Comparison of ENCODE assay signal across 8 cellular contexts in genomic region chr1:1892079-1892762, GRCh38. TPM values are rescaled to one million over a fixed set of nuclear protein-coding genes. Genes with fewer than 3 reads are reported as not detected.
DNase-seq lines count a peak whose midpoint lies in the region; ATAC-seq, FAIRE-seq and TF ChIP-seq lines count a peak whose summit lies in the region.

No MANE protein-coding gene starts in this region.

- WGBS in right cardiac atrium = 59% methylated on average over 21 of the region's 21 CpGs

- TF ChIP-seq POLR2A in GM12892 (IDR thresholded peaks at IDR 0.05; ENCODE audit: low read depth, low read length) = no peak

- ATAC-seq in right cardiac atrium = no peak
- ATAC-seq in stimulated activated effector memory CD8-positive, alpha-beta T cell treated with anti-CD3 and anti-CD28 coated beads, Interleukin-12 subunit alpha, Interleukin-12 subunit beta, amount 100 ng/mL, for 72 hours = no peak
- no peak for ATAC-seq in GM19023 (IDR thresholded peaks at IDR 0.05; ENCODE audit: unreplicated experiment)

- FAIRE-seq in GM12892 (lab: Jason Lieb, UNC) = no peak

- H3K36me3 Mint-ChIP-seq in activated T-helper 1 cell treated with anti-CD3 and anti-CD28 coated beads, Interleukin-12 subunit alpha, Interleukin-12 subunit beta, Interleukin-2, Interleukin-4 antibody, amounts not matched to agents 30 ng/mL and 10 ng/mL and 1 ng/mL, durations not matched to agents 14 hours and 24 hours and 36 hours (ENCODE audit: low read depth) = peaks cover 12% of the 10 kb centered on the region
- H3K36me3 Mint-ChIP-seq in stimulated activated effector memory CD8-positive, alpha-beta T cell treated with anti-CD3 and anti-CD28 coated beads, Interleukin-12 subunit alpha, Interleukin-12 subunit beta, amount 100 ng/mL, for 72 hours = peaks cover 35% of the 10 kb centered on the region

- peak overlapping the region; percentile 88 for H3K27ac Mint-ChIP-seq in activated T-helper 1 cell treated with anti-CD3 and anti-CD28 coated beads, Interleukin-12 subunit alpha, Interleukin-12 subunit beta, Interleukin-2, Interleukin-4 antibody, amounts not matched to agents 30 ng/mL and 10 ng/mL and 1 ng/mL, durations not matched to agents 14 hours and 24 hours and 36 hours
- H3K27ac Mint-ChIP-seq in stimulated activated effector memory CD8-positive, alpha-beta T cell treated with anti-CD3 and anti-CD28 coated beads, Interleukin-12 subunit alpha, Interleukin-12 subunit beta, amount 100 ng/mL, for 72 hours = peak overlapping the region; percentile 94

- intact Hi-C loops in activated T-helper 1 cell treated with anti-CD3 and anti-CD28 coated beads, Interleukin-12 subunit alpha, Interleukin-12 subunit beta, Interleukin-2, Interleukin-4 antibody, amounts not matched to agents 30 ng/mL and 10 ng/mL and 1 ng/mL, durations not matched to agents 14 hours and 24 hours and 36 hours (cut with micrococcal nuclease) = no loop called here
- intact Hi-C loops in right cardiac atrium (cut with DNase I) = loop anchor here in 1 of 4 donors (10.0 kb wide), 1 partner anchor 107 kb away; no protein-coding TSS in a partner anchor

- peak overlapping the region; percentile 88 for H3K27ac ChIP-seq in right cardiac atrium (ENCODE audit: low read length)

- no peaks in the 10 kb centered on the region for H3K27me3 ChIP-seq in right cardiac atrium (ENCODE audit: control insufficient read depth, insufficient read depth)

- H3K9me3 Mint-ChIP-seq in activated T-helper 1 cell treated with anti-CD3 and anti-CD28 coated beads, Interleukin-12 subunit alpha, Interleukin-12 subunit beta, Interleukin-2, Interleukin-4 antibody, amounts not matched to agents 30 ng/mL and 10 ng/mL and 1 ng/mL, durations not matched to agents 14 hours and 24 hours and 36 hours = no peaks in the 10 kb centered on the region
- no peaks in the 10 kb centered on the region for H3K9me3 Mint-ChIP-seq in stimulated activated effector memory CD8-positive, alpha-beta T cell treated with anti-CD3 and anti-CD28 coated beads, Interleukin-12 subunit alpha, Interleukin-12 subunit beta, amount 100 ng/mL, for 72 hours

- peaks cover 3% of the 10 kb centered on the region for H3K27me3 Mint-ChIP-seq in activated T-helper 1 cell treated with anti-CD3 and anti-CD28 coated beads, Interleukin-12 subunit alpha, Interleukin-12 subunit beta, Interleukin-2, Interleukin-4 antibody, amounts not matched to agents 30 ng/mL and 10 ng/mL and 1 ng/mL, durations not matched to agents 14 hours and 24 hours and 36 hours (ENCODE audit: insufficient read depth)

- DNase-seq in HPDE6-E6E7 (ENCODE audit: extremely low spot score) = peak; percentile 35
- DNase-seq in activated T-helper 1 cell treated with anti-CD3 and anti-CD28 coated beads, Interleukin-12 subunit alpha, Interleukin-12 subunit beta, Interleukin-2, Interleukin-4 antibody, amounts not matched to agents 30 ng/mL and 10 ng/mL and 1 ng/mL, durations not matched to agents 14 hours and 24 hours and 36 hours (ENCODE audit: low spot score) = no peak
- DNase-seq in right cardiac atrium = peak in 1 of 3 donors; percentile 50
- no peak for DNase-seq in stimulated activated effector memory CD8-positive, alpha-beta T cell treated with anti-CD3 and anti-CD28 coated beads, Interleukin-12 subunit alpha, Interleukin-12 subunit beta, amount 100 ng/mL, for 72 hours (ENCODE audit: low spot score in 2 of 2)
- DNase-seq in GM12892 (ENCODE audit: insufficient read length) = no peak
- no peak for DNase-seq in activated gamma-delta T cell treated with Interleukin-2 at 50 U/mL for 16 hours
- no peak for DNase-seq in RKO (ENCODE audit: low spot score)

- H3K4me3 Mint-ChIP-seq in activated T-helper 1 cell treated with anti-CD3 and anti-CD28 coated beads, Interleukin-12 subunit alpha, Interleukin-12 subunit beta, Interleukin-2, Interleukin-4 antibody, amounts not matched to agents 30 ng/mL and 10 ng/mL and 1 ng/mL, durations not matched to agents 14 hours and 24 hours and 36 hours = peak overlapping the region; percentile 85
- H3K4me3 Mint-ChIP-seq in stimulated activated effector memory CD8-positive, alpha-beta T cell treated with anti-CD3 and anti-CD28 coated beads, Interleukin-12 subunit alpha, Interleukin-12 subunit beta, amount 100 ng/mL, for 72 hours = peak overlapping the region; percentile 84

- peak overlapping the region; percentile 99 for H3K4me3 ChIP-seq in right cardiac atrium (ENCODE audit: low read length)

- no peaks in the 10 kb centered on the region for H3K9me3 ChIP-seq in right cardiac atrium (ENCODE audit: control insufficient read depth, low read length)

- H3K4me1 ChIP-seq in right cardiac atrium (ENCODE audit: control insufficient read depth, insufficient read depth, low read length) = peaks cover 22% of the 10 kb centered on the region

- peaks cover 42% of the 10 kb centered on the region for H3K4me1 Mint-ChIP-seq in activated T-helper 1 cell treated with anti-CD3 and anti-CD28 coated beads, Interleukin-12 subunit alpha, Interleukin-12 subunit beta, Interleukin-2, Interleukin-4 antibody, amounts not matched to agents 30 ng/mL and 10 ng/mL and 1 ng/mL, durations not matched to agents 14 hours and 24 hours and 36 hours (ENCODE audit: low read depth)
- H3K4me1 Mint-ChIP-seq in stimulated activated effector memory CD8-positive, alpha-beta T cell treated with anti-CD3 and anti-CD28 coated beads, Interleukin-12 subunit alpha, Interleukin-12 subunit beta, amount 100 ng/mL, for 72 hours = peaks cover 49% of the 10 kb centered on the region

RNA-seq across cellular contexts. Expression of gene GNB1, which starts 1.3 kb away (rescaled TPM):
- 382 and 398 TPM in 2 replicates for total RNA-seq in activated T-helper 1 cell treated with anti-CD3 and anti-CD28 coated beads, Interleukin-12 subunit alpha, Interleukin-12 subunit beta, Interleukin-2, Interleukin-4 antibody, amounts not matched to agents 30 ng/mL and 10 ng/mL and 1 ng/mL, durations not matched to agents 14 hours and 24 hours and 36 hours
- total RNA-seq in right cardiac atrium = 100 to 1,000 TPM; 152 to 205 (median 174) TPM
- polyA plus RNA-seq in right cardiac atrium = 73.7 TPM
- 164 TPM for polyA plus RNA-seq in GM12892 (2012; ENCODE audit: missing spikeins)

RNA-seq across cellular contexts. Expression of gene CALML6, which starts 22.8 kb away (rescaled TPM):
- 0.36 and 0.51 TPM in 2 replicates for total RNA-seq in activated T-helper 1 cell treated with anti-CD3 and anti-CD28 coated beads, Interleukin-12 subunit alpha, Interleukin-12 subunit beta, Interleukin-2, Interleukin-4 antibody, amounts not matched to agents 30 ng/mL and 10 ng/mL and 1 ng/mL, durations not matched to agents 14 hours and 24 hours and 36 hours
- total RNA-seq in right cardiac atrium = under 1 TPM in 2 of 4 donors, not detected in 2; 0.24 to 0.36 TPM
- polyA plus RNA-seq in right cardiac atrium = 0.18 TPM
- 0.32 TPM for polyA plus RNA-seq in GM12892 (2012; ENCODE audit: missing spikeins)

RNA-seq across cellular contexts. Expression of gene TMEM52, which starts 26.9 kb away (rescaled TPM):
- 0.99 and 1.5 TPM in 2 replicates for total RNA-seq in activated T-helper 1 cell treated with anti-CD3 and anti-CD28 coated beads, Interleukin-12 subunit alpha, Interleukin-12 subunit beta, Interleukin-2, Interleukin-4 antibody, amounts not matched to agents 30 ng/mL and 10 ng/mL and 1 ng/mL, durations not matched to agents 14 hours and 24 hours and 36 hours
- total RNA-seq in right cardiac atrium = under 1 TPM; 0.34 to 0.89 (median 0.59) TPM
- 1.9 TPM for polyA plus RNA-seq in right cardiac atrium
- polyA plus RNA-seq in GM12892 (2012; ENCODE audit: missing spikeins) = not detected
